ENCODE assay signal across 11 cellular contexts in the genomic region with DNA sequence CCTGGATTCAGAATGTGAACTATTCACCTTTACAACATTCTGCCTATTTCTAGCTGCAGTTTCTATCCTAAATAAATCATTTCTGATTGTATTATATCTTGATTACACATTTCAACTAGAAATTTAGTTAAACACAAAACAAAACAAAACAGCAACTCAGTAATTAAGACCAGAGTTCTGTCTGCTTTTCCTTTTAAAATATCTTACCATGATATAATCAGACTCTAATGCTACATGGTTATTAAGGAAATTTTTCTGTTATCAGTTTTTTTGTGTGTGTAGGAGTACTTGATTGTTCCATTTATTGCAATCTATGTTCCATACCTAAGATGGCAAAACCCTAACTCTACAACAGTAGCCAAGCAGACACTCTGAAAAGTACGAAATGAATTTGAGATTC.
"Had no signal": no experiment of that assay in that cellular context is flagged by ENCODE, and none has a peak within 500 bp of the region (broad histone marks: within the 10 kb centered on the region; RNA-seq: fewer than 3 reads in every experiment).

No MANE protein-coding gene starts in this region.

- FAIRE-seq: H1, H54 had no signal

- ATAC-seq: GM23338, HCT116 had no signal

- H3K9ac ChIP-seq: GM23248 had no signal

- H3K4me1 ChIP-seq: HAP-1 had no signal

- H3K36me3 ChIP-seq: HAP-1 had no signal

- H3K4me3 ChIP-seq: GM23248, GM23338, HAP-1 had no signal

- H2AFZ ChIP-seq: GM23248, GM23338 had no signal

- DNase-seq: GM23248, GOT3, H7, H9, HCEC 1CT, HFFc6 had no signal

- H3K27ac ChIP-seq: GM23248 had no signal
